10 cellular contexts compared by ENCODE assay signal in genomic region chr15:48647963-48648362, GRCh38. TPM values are rescaled to one million over a fixed set of nuclear protein-coding genes. Genes with fewer than 3 reads are reported as not detected.
DNase-seq lines count a peak whose midpoint lies in the region; ATAC-seq and TF ChIP-seq lines count a peak whose summit lies in the region.
"Had no signal": no experiment of that assay in that cellular context is flagged by ENCODE, and none has a peak within 500 bp of the region (broad histone marks: within the 10 kb centered on the region; RNA-seq: fewer than 3 reads in every experiment).

No MANE protein-coding gene starts in this region.

- H3K9me3 Mint-ChIP-seq in MCF 10A (ENCODE audit: unreplicated experiment) = no peaks in the 10 kb centered on the region
- H3K9me3 Mint-ChIP-seq in activated CD8-positive, alpha-beta T cell treated with anti-CD3 and anti-CD28 coated beads, Interleukin-2, amount 10 ng/mL, durations not matched to agents 7 days and 5 days (ENCODE audit: insufficient read depth) = no peaks in the 10 kb centered on the region

- POLR2A ChIA-PET in MCF 10A (lab: Yijun Ruan, JAX) = no interaction called here
- POLR2A ChIA-PET in activated CD8-positive, alpha-beta T cell treated with anti-CD3 and anti-CD28 coated beads, Interleukin-2, amount 10 ng/mL, durations not matched to agents 7 days and 5 days (lab: Charles Lee) = no interaction called here

- peak overlapping the region; percentile 29 for H3K27ac Mint-ChIP-seq in MCF 10A (ENCODE audit: low read depth, unreplicated experiment)
- no peak overlapping the region for H3K27ac Mint-ChIP-seq in activated CD8-positive, alpha-beta T cell treated with anti-CD3 and anti-CD28 coated beads, Interleukin-2, amount 10 ng/mL, durations not matched to agents 7 days and 5 days

- H3K36me3 ChIP-seq in breast epithelium (no peaks in the 10 kb centered on the region), thoracic aorta (no peaks in the 10 kb centered on the region)

- H3K4me3 Mint-ChIP-seq in MCF 10A (ENCODE audit: unreplicated experiment) = no peak overlapping the region
- no peak overlapping the region for H3K4me3 Mint-ChIP-seq in activated CD8-positive, alpha-beta T cell treated with anti-CD3 and anti-CD28 coated beads, Interleukin-2, amount 10 ng/mL, durations not matched to agents 7 days and 5 days

- H3K4me1 Mint-ChIP-seq in MCF 10A (ENCODE audit: insufficient read depth, unreplicated experiment) = peaks cover 12% of the 10 kb centered on the region
- H3K4me1 Mint-ChIP-seq in activated CD8-positive, alpha-beta T cell treated with anti-CD3 and anti-CD28 coated beads, Interleukin-2, amount 10 ng/mL, durations not matched to agents 7 days and 5 days (ENCODE audit: low read depth) = peaks cover 2% of the 10 kb centered on the region

- H3K27ac ChIP-seq in breast epithelium (no peak overlapping the region), thoracic aorta (peak overlapping the region in 1 of 2 donors; percentile 1)

- intact Hi-C loops in MCF 10A (cut with micrococcal nuclease) = loop anchor here (5.0 to 10.0 kb wide), 2 partner anchors 209 to 317 kb away; partner anchors contain the start of gene SHC4
- intact Hi-C loops in breast epithelium (cut with DNase I; ENCODE audit: low total_unique reads) = no loop called here

- no peak for ATAC-seq in thoracic aorta (ENCODE audit: insufficient number of reproducible peaks, low FRiP score, low read depth)
- ATAC-seq in activated CD8-positive, alpha-beta T cell treated with anti-CD3 and anti-CD28 coated beads, Interleukin-2, amount 10 ng/mL, durations not matched to agents 7 days and 5 days = no peak

- BruUV-seq in MCF 10A (replicated peaks; lab: Mats Ljungman, UMichigan) = no TSS peak

- H3K27me3 Mint-ChIP-seq in MCF 10A (ENCODE audit: insufficient read depth, unreplicated experiment) = no peaks in the 10 kb centered on the region
- H3K27me3 Mint-ChIP-seq in activated CD8-positive, alpha-beta T cell treated with anti-CD3 and anti-CD28 coated beads, Interleukin-2, amount 10 ng/mL, durations not matched to agents 7 days and 5 days (ENCODE audit: low read depth) = peaks cover 40% of the 10 kb centered on the region

- no peaks in the 10 kb centered on the region for H3K4me1 ChIP-seq in breast epithelium
- peaks cover under 1 to 19% of the 10 kb centered on the region in 2 donors for H3K4me1 ChIP-seq in thoracic aorta (ENCODE audit: control insufficient read depth in 1 of 2, low read depth in 2 of 2)

- no peak for TF ChIP-seq POLR2A in breast epithelium (IDR thresholded peaks at IDR 0.05)

- TF ChIP-seq CTCF in MCF 10A (IDR thresholded peaks at IDR 0.05; ENCODE audit: unreplicated experiment) (no peak), breast epithelium (IDR thresholded peaks at IDR 0.05) (no peak), WI38 (IDR thresholded peaks at IDR 0.05; ENCODE audit: low read depth, low read length) (peak; percentile 25), thoracic aorta (IDR thresholded peaks at IDR 0.05) (peak; percentile 44)

- no peaks in the 10 kb centered on the region for H3K9me3 ChIP-seq in breast epithelium
- no peaks in the 10 kb centered on the region for H3K9me3 ChIP-seq in thoracic aorta

- H3K36me3 Mint-ChIP-seq in MCF 10A (ENCODE audit: insufficient read depth, unreplicated experiment) = no peaks in the 10 kb centered on the region
- H3K36me3 Mint-ChIP-seq in activated CD8-positive, alpha-beta T cell treated with anti-CD3 and anti-CD28 coated beads, Interleukin-2, amount 10 ng/mL, durations not matched to agents 7 days and 5 days (ENCODE audit: low read depth) = no peaks in the 10 kb centered on the region

- DNase-seq in MCF 10A (ENCODE audit: unreplicated experiment) (peak; percentile 8), breast epithelium (ENCODE audit: low spot score in 2 of 2) (no peak), glomerular visceral epithelial cell (ENCODE audit: extremely low spot score) (peak; percentile 52), thoracic aorta (ENCODE audit: low spot score) (no peak), NCI-H2227 (lab: John Stamatoyannopoulos, UW; ENCODE audit: unreplicated experiment) (no peak), GDM1 (lab: John Stamatoyannopoulos, UW) (no peak)
- no peak for DNase-seq in activated CD8-positive, alpha-beta T cell treated with anti-CD3 and anti-CD28 coated beads, Interleukin-2, amount 10 ng/mL, durations not matched to agents 7 days and 5 days
- DNase-seq: activated T-cell treated with anti-CD3 and anti-CD28 coated beads, Interleukin-2, amount 50 U/mL, for 1 hour; NCI-H510A had no signal

- CTCF ChIA-PET in MCF 10A (lab: Yijun Ruan, JAX) = interaction anchor here (0.6 kb wide), 1 partner anchor 9 kb away, joined by 3 read pairs; no protein-coding TSS in a partner anchor
- CTCF ChIA-PET in activated CD8-positive, alpha-beta T cell treated with anti-CD3 and anti-CD28 coated beads, Interleukin-2, amount 10 ng/mL, durations not matched to agents 7 days and 5 days (lab: Charles Lee) = no interaction called here

- H3K4me3 ChIP-seq in breast epithelium (no peak overlapping the region), WI38 (ENCODE audit: low read depth, low read length) (no peak overlapping the region), thoracic aorta (no peak overlapping the region)

- H3K27me3 ChIP-seq in breast epithelium (peaks cover 0 to 7% of the 10 kb centered on the region in 2 donors), thoracic aorta (replicated peaks; ENCODE audit: insufficient read depth) (no peaks in the 10 kb centered on the region)

RNA-seq across cellular contexts. Expression of gene FBN1, which starts 2.5 kb away (rescaled TPM):
- 14.3 and 24.2 TPM in 2 replicates for total RNA-seq in MCF 10A (2022)
- total RNA-seq in breast epithelium = 100 to 1,000 TPM in 1 of 3 donors, 10 to 100 TPM in 2; 38.5 to 210 (median 83.2) TPM
- total RNA-seq in thoracic aorta = 100 to 1,000 TPM; 258 to 300 TPM
- total RNA-seq in activated CD8-positive, alpha-beta T cell treated with anti-CD3 and anti-CD28 coated beads, Interleukin-2, amount 10 ng/mL, durations not matched to agents 7 days and 5 days = 1 to 10 TPM in 1 of 2 experiments, under 1 TPM in 1; 0.81 to 1.3 TPM

Comparison
In these comparisons a context has a peak if more than half of its experiments do, and no peak if none do; other contexts are left out.
1. DNase-seq: peak in MCF 10A (single experiment) and glomerular visceral epithelial cell (single experiment); none in breast epithelium (0 of 2), thoracic aorta (single experiment), NCI-H2227 (single experiment), GDM1 (single experiment) and activated CD8-positive, alpha-beta T cell treated with anti-CD3 and anti-CD28 coated beads, Interleukin-2, amount 10 ng/mL, durations not matched to agents 7 days and 5 days (single experiment).
2. CTCF ChIP-seq: peak in WI38 (single experiment) and thoracic aorta (single experiment); none in MCF 10A (single experiment) and breast epithelium (0 of 3).